24 cellular contexts compared by ENCODE assay signal in the genomic region with DNA sequence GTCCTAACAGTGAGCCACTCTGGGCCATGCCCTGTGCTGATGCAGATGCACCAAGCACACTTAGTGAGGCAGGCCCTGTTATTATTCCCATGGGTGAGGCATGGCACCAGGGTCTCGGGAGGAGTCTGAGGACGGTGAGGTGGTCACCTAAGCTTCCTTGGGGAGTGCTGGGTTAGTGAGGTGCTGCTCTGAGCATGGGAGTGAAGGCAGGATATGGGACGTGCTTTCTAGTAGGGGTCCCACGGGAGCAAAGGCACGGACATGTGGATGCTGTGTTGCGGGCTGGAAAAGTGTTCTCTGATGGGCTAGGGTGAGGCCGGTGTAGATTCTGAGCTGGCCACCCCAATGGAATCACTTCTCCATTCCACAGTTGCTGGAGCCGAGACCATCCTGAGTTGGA.
"Had no signal": no experiment of that assay in that cellular context is flagged by ENCODE, and none has a peak within 500 bp of the region (broad histone marks: within the 10 kb centered on the region; RNA-seq: fewer than 3 reads in every experiment).

No MANE protein-coding gene starts in this region.

- H3K36me3 ChIP-seq: ascending aorta had no signal

- H3K4me1 Mint-ChIP-seq: activated B cell treated with CpG ODN at 0.5 μM for 24 hours; activated CD4-positive, alpha-beta T cell treated with anti-CD3 and anti-CD28 coated beads, Interleukin-2, amount 10 ng/mL, durations not matched to agents 24 days and 14 days; activated T-helper 17 cell treated with anti-CD3 and anti-CD28 coated beads, Interleukin-2, amount 50 U/mL, for 72 hours; central memory CD8-positive, alpha-beta T cell had no signal

- DNase-seq: activated B cell treated with CpG ODN at 0.5 μM for 24 hours; activated CD4-positive, alpha-beta T cell treated with anti-CD3 and anti-CD28 coated beads for 1 hour; activated CD4-positive, alpha-beta T cell treated with anti-CD3 and anti-CD28 coated beads, Interleukin-2, amount 10 ng/mL, durations not matched to agents 24 days and 14 days; activated CD4-positive, alpha-beta T cell treated with anti-CD3 and anti-CD28 coated beads, Interleukin-2, amount 50 U/mL, for 48 hours; activated naive CD4-positive, alpha-beta T cell treated with anti-CD3 and anti-CD28 coated beads, Interleukin-2, amount 50 U/mL, for 16 hours; activated T-cell treated with anti-CD3 and anti-CD28 coated beads for 4 hours; activated T-cell treated with anti-CD3 and anti-CD28 coated beads, Interleukin-2, amount 50 U/mL, for 48 hours; amniotic stem cell; body of pancreas; Kasumi-1; KBM-7; NCI-H1048; NCI-H146; NCI-H187 treated with DMSO at 0.1 percent for 48 hours; NCI-H2081 treated with DMSO at 0.1 percent for 48 hours; NCI-H446; NCI-H524; PC-3; SHP77 treated with DMSO at 0.1 percent for 48 hours had no signal

- H3K9me3 Mint-ChIP-seq: activated B cell treated with CpG ODN at 0.5 μM for 24 hours; activated CD4-positive, alpha-beta T cell treated with anti-CD3 and anti-CD28 coated beads, Interleukin-2, amount 10 ng/mL, durations not matched to agents 24 days and 14 days; activated T-helper 17 cell treated with anti-CD3 and anti-CD28 coated beads, Interleukin-2, amount 50 U/mL, for 72 hours; central memory CD8-positive, alpha-beta T cell; T-helper 1 cell treated with Interleukin-12 subunit alpha and Interleukin-12 subunit beta and Interleukin-4 antibody, amounts not matched to agents 30 μg/mL and 1 μg/mL, for 36 hours had no signal

- H3K27me3 ChIP-seq: ascending aorta, body of pancreas had no signal

- H3K4me3 Mint-ChIP-seq: activated B cell treated with CpG ODN at 0.5 μM for 24 hours; activated CD4-positive, alpha-beta T cell treated with anti-CD3 and anti-CD28 coated beads, Interleukin-2, amount 10 ng/mL, durations not matched to agents 24 days and 14 days; activated T-helper 17 cell treated with anti-CD3 and anti-CD28 coated beads, Interleukin-2, amount 50 U/mL, for 72 hours; central memory CD8-positive, alpha-beta T cell; T-helper 1 cell treated with Interleukin-12 subunit alpha and Interleukin-12 subunit beta and Interleukin-4 antibody, amounts not matched to agents 30 μg/mL and 1 μg/mL, for 36 hours had no signal

- H3K4me3 ChIP-seq: ascending aorta, body of pancreas had no signal

- H3K27ac Mint-ChIP-seq: activated B cell treated with CpG ODN at 0.5 μM for 24 hours; activated CD4-positive, alpha-beta T cell treated with anti-CD3 and anti-CD28 coated beads, Interleukin-2, amount 10 ng/mL, durations not matched to agents 24 days and 14 days; activated T-helper 17 cell treated with anti-CD3 and anti-CD28 coated beads, Interleukin-2, amount 50 U/mL, for 72 hours; T-helper 1 cell treated with Interleukin-12 subunit alpha and Interleukin-12 subunit beta and Interleukin-4 antibody, amounts not matched to agents 30 μg/mL and 1 μg/mL, for 36 hours had no signal

- FAIRE-seq: RCC 7860 had no signal
